In genomic region chr20:805713-806112, GRCh38 we compare ENCODE assay signal across 16 cellular contexts. TPM values are rescaled to one million over a fixed set of nuclear protein-coding genes. Genes with fewer than 3 reads are reported as not detected.
DNase-seq lines count a peak whose midpoint lies in the region; ATAC-seq and TF ChIP-seq lines count a peak whose summit lies in the region.
"Had no signal": no experiment of that assay in that cellular context is flagged by ENCODE, and none has a peak within 500 bp of the region (broad histone marks: within the 10 kb centered on the region; RNA-seq: fewer than 3 reads in every experiment).

No MANE protein-coding gene starts in this region.

- no peak overlapping the region for H3K4ac ChIP-seq in neuronal stem cell (ENCODE audit: low read length)

- H2BK15ac ChIP-seq in neuronal stem cell (ENCODE audit: low read length), result no peak overlapping the region

- ATAC-seq in GM19023 (IDR thresholded peaks at IDR 0.05; ENCODE audit: unreplicated experiment), result no peak
- ATAC-seq: activated T-cell treated with anti-CD3 and anti-CD28 coated beads, Interleukin-2, amount 50 U/mL, for 72 hours; T-cell had no signal

- no peaks in the 10 kb centered on the region for H3K4me1 ChIP-seq in neuronal stem cell (ENCODE audit: control insufficient read depth in 2 of 2, insufficient read depth in 1 of 2, low read depth in 1 of 2, low read length in 2 of 2)
- H3K4me1 ChIP-seq: stomach had no signal

- no peak overlapping the region for H3K27ac ChIP-seq in neuronal stem cell (replicated peaks; ENCODE audit: low read length)
- H3K27ac ChIP-seq: GM23248, stomach had no signal

- no peak overlapping the region for H2BK120ac ChIP-seq in neuronal stem cell (ENCODE audit: low read depth, low read length)

- no peak overlapping the region for H3K4me2 ChIP-seq in neuronal stem cell (ENCODE audit: insufficient read depth, low read length, poor library complexity, severe bottlenecking)

- WGBS in neuronal stem cell (ENCODE audit: extremely low coverage in 2 of 2, insufficient read length in 2 of 2, insufficient replicate concordance in 1 of 2), 2 donors, result no CpG with 5 or more reads among the region's 1 CpG

- no peak for TF ChIP-seq CTCF in NB4 (IDR thresholded peaks at IDR 0.05; ENCODE audit: low read depth, low read length)
- TF ChIP-seq CTCF in choroid plexus epithelial cell (conservative IDR thresholded peaks at IDR 0.05; ENCODE audit: low read depth, low read length), result no peak

- H2BK12ac ChIP-seq in neuronal stem cell (ENCODE audit: low read length), result no peak overlapping the region

- H2AK5ac ChIP-seq in neuronal stem cell (ENCODE audit: low read depth, low read length), result no peak overlapping the region

- no peaks in the 10 kb centered on the region for H3K79me1 ChIP-seq in neuronal stem cell (ENCODE audit: low read depth, low read length)

- no peak overlapping the region for H4K8ac ChIP-seq in neuronal stem cell (ENCODE audit: low read depth, low read length)

- no peak overlapping the region for H3K4me3 ChIP-seq in NB4 (ENCODE audit: low read depth, low read length)
- no peak overlapping the region for H3K4me3 ChIP-seq in choroid plexus epithelial cell (ENCODE audit: low read depth, low read length)
- H3K4me3 ChIP-seq in neuronal stem cell (ENCODE audit: low read length in 2 of 2), result no peak overlapping the region
- H3K4me3 ChIP-seq: GM23248, stomach had no signal

- H3K27me3 ChIP-seq in neuronal stem cell (ENCODE audit: control insufficient read depth in 3 of 3, insufficient read depth in 3 of 3, low read depth in 1 of 3, low read length in 3 of 3), result no peaks in the 10 kb centered on the region

- no peak for TF ChIP-seq POLR2A in NB4 (IDR thresholded peaks at IDR 0.05; ENCODE audit: extremely low read depth, insufficient read length)

- H3K9ac ChIP-seq in neuronal stem cell (ENCODE audit: low read depth, low read length, poor library complexity), result no peak overlapping the region
- H3K9ac ChIP-seq: GM23248 had no signal

- no peak overlapping the region for H4K91ac ChIP-seq in neuronal stem cell (ENCODE audit: low read depth, low read length, poor library complexity)

- no peaks in the 10 kb centered on the region for H3K36me3 ChIP-seq in neuronal stem cell (replicated peaks in 1 of 2; ENCODE audit: control insufficient read depth in 2 of 2, insufficient read depth in 2 of 2, low read length in 2 of 2)
- H3K36me3 ChIP-seq: stomach had no signal

- no peak overlapping the region for H2AFZ ChIP-seq in neuronal stem cell (ENCODE audit: low read length)
- H2AFZ ChIP-seq: GM23248 had no signal

- no peak overlapping the region for H3K18ac ChIP-seq in neuronal stem cell (ENCODE audit: low read length)

- DNase-seq in NCI-H2196 (lab: John Stamatoyannopoulos, UW; ENCODE audit: unreplicated experiment) (peak; percentile 13), NCI-H2196 treated with DMSO at 0.1 percent for 48 hours (lab: John Stamatoyannopoulos, UW; ENCODE audit: unreplicated experiment) (no peak), NB4 (ENCODE audit: low read depth) (peak; percentile 49), choroid plexus epithelial cell (ENCODE audit: low read depth) (peak; percentile 23), neuronal stem cell (ENCODE audit: low spot score) (peak; percentile 43), islet precursor cell (no peak), NCI-H2107 treated with DMSO at 0.1 percent for 48 hours (lab: John Stamatoyannopoulos, UW; ENCODE audit: unreplicated experiment) (no peak)
- DNase-seq: activated CD4-positive, alpha-beta T cell treated with anti-CD3 and anti-CD28 coated beads, Interleukin-2, amount 50 U/mL, for 48 hours; activated T-cell treated with anti-CD3 and anti-CD28 coated beads, Interleukin-2, amount 50 U/mL, for 72 hours; GF-D8; GM23248; NCI-H1694 treated with DMSO at 0.1 percent for 48 hours; NCI-H774; stomach; T-cell had no signal

- H3K14ac ChIP-seq in neuronal stem cell (ENCODE audit: low read length), result no peak overlapping the region

- no peak overlapping the region for H3K23ac ChIP-seq in neuronal stem cell (ENCODE audit: low read depth, low read length, poor library complexity)

- H3K9me3 ChIP-seq in neuronal stem cell (replicated peaks in 1 of 2; ENCODE audit: control insufficient read depth in 2 of 2, insufficient read depth in 1 of 2, low read depth in 1 of 2, low read length in 2 of 2), result peaks cover 0 to 5% of the 10 kb centered on the region in 2 donors

- no peak overlapping the region for H2BK5ac ChIP-seq in neuronal stem cell (ENCODE audit: low read length)

RNA-seq across cellular contexts. Expression of gene FAM110A, which starts 27.8 kb away (rescaled TPM):
- 12.2 TPM for polyA plus RNA-seq in neuronal stem cell (2013, experiment 1 of 2)
- 11.7 TPM for polyA plus RNA-seq in neuronal stem cell (2013, experiment 2 of 2)

RNA-seq across cellular contexts. Expression of gene SLC52A3, which starts 37.4 kb away (rescaled TPM):
- 0.07 TPM for polyA plus RNA-seq in neuronal stem cell (2013, experiment 1 of 2)
- 0.19 TPM for polyA plus RNA-seq in neuronal stem cell (2013, experiment 2 of 2)
- polyA plus RNA-seq: GM23248 had no signal

Comparison
In these comparisons a context has a peak if more than half of its experiments do, and no peak if none do; other contexts are left out.
1. DNase-seq: peak in NCI-H2196 (single experiment), NB4 (single experiment), choroid plexus epithelial cell (single experiment) and neuronal stem cell (single experiment); none in NCI-H2196 treated with DMSO at 0.1 percent for 48 hours (single experiment), islet precursor cell (single experiment) and NCI-H2107 treated with DMSO at 0.1 percent for 48 hours (single experiment).